In the genomic region with DNA sequence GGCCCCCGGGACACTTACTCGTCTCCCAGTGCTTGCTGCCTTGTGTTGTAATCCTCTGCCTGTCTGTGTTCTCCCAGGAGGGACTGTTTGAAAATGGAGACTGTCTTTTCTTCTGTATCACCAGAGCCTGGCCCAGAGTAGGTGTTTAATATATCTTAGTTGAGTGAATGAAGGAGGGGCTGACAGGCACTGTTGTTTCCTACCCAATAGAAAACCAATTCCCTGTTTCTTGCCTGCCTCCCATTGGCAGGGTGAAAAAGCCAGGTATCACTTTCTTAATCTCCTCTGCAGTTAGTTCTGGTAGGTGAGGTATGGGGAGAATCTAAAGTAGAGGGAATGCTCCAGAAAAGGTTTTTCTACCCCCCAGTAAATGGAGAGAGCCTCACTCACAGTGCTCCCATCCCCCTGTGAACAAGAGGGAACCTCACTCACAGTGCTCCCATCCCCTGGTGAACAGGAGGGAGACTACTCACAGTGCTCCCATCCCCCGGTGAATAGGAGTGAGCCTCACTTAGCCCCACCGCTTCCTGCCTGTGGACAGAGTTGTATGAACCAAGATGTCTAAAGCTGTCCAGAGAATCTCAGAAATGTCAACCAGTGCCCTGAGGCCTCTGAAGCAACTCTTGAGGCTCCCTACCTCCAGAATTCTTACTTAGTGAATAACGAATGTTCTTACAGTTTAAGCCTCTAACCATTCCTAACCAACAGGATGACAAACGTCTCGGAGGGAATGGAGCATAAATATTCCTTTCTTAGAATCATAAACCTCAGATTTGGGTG, we compare ENCODE assay signal across 18 cellular contexts. TPM values are rescaled to one million over a fixed set of nuclear protein-coding genes. Genes with fewer than 3 reads are reported as not detected.
A peak's percentile ranks its signal among the peaks of the same experiment; 100 is the strongest.
DNase-seq lines count a peak whose midpoint lies in the region; ATAC-seq and TF ChIP-seq lines count a peak whose summit lies in the region.
"Had no signal": no experiment of that assay in that cellular context is flagged by ENCODE, and none has a peak within 500 bp of the region (broad histone marks: within the 10 kb centered on the region; RNA-seq: fewer than 3 reads in every experiment).

Gene GJA5, minus strand, starts transcription at position 122 of the 780 bp plus-strand sequence. CDS start 1,364 bp downstream, outside the sequence.

- H3K27ac ChIP-seq in heart left ventricle, result peak within 1 kb of the TSS in 6 of 12 donors; percentile 17 to 69 (median 63)
- H3K27ac ChIP-seq: sigmoid colon had no signal

- intact Hi-C loops in heart left ventricle (cut with DNase I), result no loop called here

- H3K4me1 ChIP-seq in heart left ventricle, result peaks cover 6 to 59% (median 34%) of the 10 kb centered on the region in 12 donors

- H3K36me3 ChIP-seq in heart left ventricle, result no peaks in the 10 kb centered on the region
- H3K36me3 ChIP-seq: sigmoid colon, stomach had no signal

- DNase-seq in AG10803 (ENCODE audit: low read depth) (peak; percentile 49), NCI-H460 (ENCODE audit: extremely low read depth, low read depth) (no peak), heart left ventricle (no peak), omental fat pad (ENCODE audit: low spot score) (no peak), NCI-H1930 (lab: John Stamatoyannopoulos, UW) (no peak), NCI-H524 (lab: John Stamatoyannopoulos, UW) (no peak), NCI-H1105 (lab: John Stamatoyannopoulos, UW) (no peak), amniotic stem cell (lab: John Stamatoyannopoulos, UW) (no peak)
- DNase-seq: activated CD4-positive, CD25-positive, alpha-beta regulatory T cell treated with anti-CD3 and anti-CD28 coated beads, Interleukin-2, amount 50 U/mL, for 72 hours; activated T-cell treated with anti-CD3 and anti-CD28 coated beads, Interleukin-2, amount 50 U/mL, for 4 hours; anterior cingulate cortex; dermis blood vessel endothelial cell; DMS 273 treated with DMSO at 0.1 percent for 48 hours; NCI-H1092; NCI-H446; sigmoid colon; stomach had no signal

- 85 to 86% (median 86%) methylated on average over 7 of the region's 7 CpGs for WGBS in heart left ventricle, 4 donors

- H3K4me3 ChIP-seq in AG10803 (ENCODE audit: low read length) (no peak within 1 kb of the TSS), heart left ventricle (peak within 1 kb of the TSS in 2 of 12 donors; percentile 1 to 10)
- H3K4me3 ChIP-seq: sigmoid colon, stomach had no signal

- no peak for TF ChIP-seq CTCF in AG10803 (conservative IDR thresholded peaks at IDR 0.05; ENCODE audit: low read length)
- no peak for TF ChIP-seq CTCF in heart left ventricle (IDR thresholded peaks at IDR 0.05)
- TF ChIP-seq CTCF in omental fat pad (IDR thresholded peaks at IDR 0.05), result no peak

- ATAC-seq in heart left ventricle (no peak), omental fat pad (ENCODE audit: low FRiP score) (no peak)
- ATAC-seq: activated T-cell treated with anti-CD3 and anti-CD28 coated beads, Interleukin-2, amount 50 U/mL, for 4 hours had no signal

- no peaks in the 10 kb centered on the region for H3K27me3 ChIP-seq in heart left ventricle
- H3K27me3 ChIP-seq: sigmoid colon had no signal

- H3K9me3 ChIP-seq in heart left ventricle, result no peaks in the 10 kb centered on the region
- H3K9me3 ChIP-seq: sigmoid colon, stomach had no signal

- TF ChIP-seq POLR2A in heart left ventricle (IDR thresholded peaks at IDR 0.05), result no peak

RNA-seq across cellular contexts. Expression of gene GJA5, which starts in this region (rescaled TPM):
- 37.3 and 38.0 TPM in 2 replicates for total RNA-seq in NCI-H460 (2014; rRNA removed; shearing (Covaris generic))
- polyA plus RNA-seq in NCI-H460 (2014; cell fraction: nucleus; rRNA removed), result 70.2 and 111 TPM in 2 replicates
- 10 to 100 TPM in 6 of 9 donors, 1 to 10 TPM in 3; 6.1 to 31.0 (median 13.4) TPM for total RNA-seq in heart left ventricle
- polyA plus RNA-seq in heart left ventricle, result 1 to 10 TPM; 5.8 to 8.6 TPM
- 10 to 100 TPM; 14.2 to 63.2 (median 39.6) TPM for total RNA-seq in omental fat pad
- total RNA-seq: A673; activated T-cell treated with anti-CD3 and anti-CD28 coated beads, Interleukin-2, amount 50 U/mL, for 4 hours had no signal
